Comparison of ENCODE assay signal across 33 cellular contexts in the genomic region with DNA sequence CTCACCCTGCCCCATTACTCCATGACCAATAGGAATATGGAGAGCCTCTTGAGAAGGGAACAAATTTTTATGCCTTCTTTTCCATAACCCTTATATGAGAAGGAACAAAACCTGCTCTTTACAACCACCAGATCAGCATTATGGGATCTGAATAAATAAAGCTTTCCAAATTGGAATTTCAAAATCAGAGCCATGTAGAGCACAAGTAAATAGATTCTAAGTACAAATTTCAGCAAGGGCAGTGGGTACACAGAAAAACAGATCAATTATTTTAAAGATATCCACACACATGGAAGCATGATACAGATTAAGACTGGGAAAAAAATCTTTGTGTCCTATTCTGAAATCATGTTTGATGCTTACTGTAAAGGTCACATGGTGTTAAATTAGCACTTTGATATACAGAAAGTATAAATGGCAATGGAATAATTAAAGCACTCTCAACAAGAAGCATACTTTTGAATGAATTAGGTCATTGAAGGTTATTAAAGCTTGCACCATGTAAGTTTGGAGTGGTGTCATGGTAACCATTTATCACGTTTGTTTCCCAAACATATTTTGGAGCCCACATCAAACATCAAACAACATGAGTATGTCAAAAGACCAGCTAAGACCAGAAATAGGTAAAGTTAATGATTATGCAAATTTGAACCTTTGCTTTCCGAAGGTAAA.
"Had no signal": no experiment of that assay in that cellular context is flagged by ENCODE, and none has a peak within 500 bp of the region (broad histone marks: within the 10 kb centered on the region; RNA-seq: fewer than 3 reads in every experiment).

No MANE protein-coding gene starts in this region.

- H2AFZ ChIP-seq: parathyroid adenoma had no signal

- H3K4me2 ChIP-seq: smooth muscle cell had no signal

- H3K9me3 Mint-ChIP-seq: nephron progenitor cell, neural crest cell, type B pancreatic cell had no signal

- H3K36me3 Mint-ChIP-seq: naive thymus-derived CD8-positive, alpha-beta T cell; natural killer cell treated with Interleukin-12 subunit alpha and Interleukin-12 subunit beta and Interleukin-15 and Interleukin-18, amount 100 ng/mL, for 72 hours; stimulated activated memory B cell treated with anti-CD40 and anti-IgM and Interleukin-4, amounts not matched to agents 10 μg/mL and 1 μg/mL and 100 μg/mL, for 72 hours; type B pancreatic cell had no signal

- H3K9ac ChIP-seq: parathyroid adenoma had no signal

- H3K4me1 ChIP-seq: parathyroid adenoma, psoas muscle, spleen, testis, tibial artery, transverse colon, upper lobe of right lung, uterus had no signal

- H3K36me3 ChIP-seq: neutrophil, ovary, spleen, suprapubic skin, tibial artery, transverse colon, upper lobe of right lung, uterus had no signal

- H3K27me3 ChIP-seq: neutrophil, ovary, spleen, suprapubic skin, testis, tibial artery, transverse colon, upper lobe of right lung, uterus had no signal

- DNase-seq: naive thymus-derived CD8-positive, alpha-beta T cell; nephron progenitor cell; nucleus accumbens; ovary; posterior cingulate gyrus; psoas muscle; right cardiac atrium; spleen; stimulated activated CD4-positive, alpha-beta T cell treated with anti-CD3 and anti-CD28 coated beads, Interleukin-12 subunit alpha, Interleukin-12 subunit beta, amount 100 ng/mL, for 4 hours; stimulated activated CD4-positive, alpha-beta T cell treated with anti-CD3 and anti-CD28 coated beads, Interleukin-1b, Interleukin-23, amount 100 ng/mL, for 48 hours; stimulated activated CD4-positive, alpha-beta T cell treated with anti-CD3 and anti-CD28 coated beads, Interleukin-4, amount 100 ng/mL, for 1 hour; stimulated activated CD4-positive, alpha-beta T cell treated with anti-CD3 and anti-CD28 coated beads, Interleukin-4, amount 100 ng/mL, for 4 hours; stimulated activated CD8-positive, alpha-beta memory T cell treated with anti-CD3 and anti-CD28 coated beads, Interleukin-4, amount 100 ng/mL, for 48 hours; stimulated activated naive CD4-positive, alpha-beta T cell; stimulated activated naive CD8-positive, alpha-beta T cell treated with anti-CD3 and anti-CD28 coated beads, Interleukin-15, amount 100 ng/mL, for 72 hours; stimulated activated naive CD8-positive, alpha-beta T cell treated with anti-CD3 and anti-CD28 coated beads, Interleukin-15, Interleukin-2, amounts not matched to agents 100 U/mL and 50 U/mL, for 24 hours; substantia nigra; testis; tibial artery; transverse colon; upper lobe of right lung; uterus had no signal

- H3K27me3 Mint-ChIP-seq: naive thymus-derived CD8-positive, alpha-beta T cell; natural killer cell treated with Interleukin-12 subunit alpha and Interleukin-12 subunit beta and Interleukin-15 and Interleukin-18, amount 100 ng/mL, for 72 hours; progenitor cell of endocrine pancreas; stimulated activated memory B cell treated with anti-CD40 and anti-IgM and Interleukin-4, amounts not matched to agents 10 μg/mL and 1 μg/mL and 100 μg/mL, for 72 hours; stimulated activated naive CD8-positive, alpha-beta T cell treated with anti-CD3 and anti-CD28 coated beads, Interleukin-15, amount 100 ng/mL, for 72 hours; type B pancreatic cell had no signal

- H3K9me3 ChIP-seq: neutrophil, ovary, psoas muscle, spleen, suprapubic skin, testis, tibial artery, transverse colon, upper lobe of right lung, uterus had no signal

- H3K27ac ChIP-seq: neutrophil, ovary, parathyroid adenoma, psoas muscle, skin epidermis, spleen, suprapubic skin, testis, tibial artery, transverse colon, upper lobe of right lung, uterus had no signal

- ATAC-seq: naive thymus-derived CD8-positive, alpha-beta T cell; natural killer cell treated with Interleukin-12 subunit alpha and Interleukin-12 subunit beta and Interleukin-15 and Interleukin-18, amount 100 ng/mL, for 72 hours; psoas muscle; right cardiac atrium; sciatic nerve; stimulated activated memory B cell treated with anti-CD40 and anti-IgM and Interleukin-4, amounts not matched to agents 10 μg/mL and 1 μg/mL and 100 μg/mL, for 72 hours; stimulated activated naive CD8-positive, alpha-beta T cell treated with anti-CD3 and anti-CD28 coated beads, Interleukin-15, amount 100 ng/mL, for 72 hours; stimulated activated naive CD8-positive, alpha-beta T cell treated with anti-CD3 and anti-CD28 coated beads, Interleukin-15, Interleukin-2, amounts not matched to agents 100 U/mL and 50 U/mL, for 24 hours; upper lobe of right lung had no signal

- H3K27ac Mint-ChIP-seq: naive thymus-derived CD8-positive, alpha-beta T cell; natural killer cell treated with Interleukin-12 subunit alpha and Interleukin-12 subunit beta and Interleukin-15 and Interleukin-18, amount 100 ng/mL, for 72 hours; nephron progenitor cell; progenitor cell of endocrine pancreas; stimulated activated memory B cell treated with anti-CD40 and anti-IgM and Interleukin-4, amounts not matched to agents 10 μg/mL and 1 μg/mL and 100 μg/mL, for 72 hours; stimulated activated naive CD8-positive, alpha-beta T cell treated with anti-CD3 and anti-CD28 coated beads, Interleukin-15, amount 100 ng/mL, for 72 hours; type B pancreatic cell had no signal

- H3K4me3 ChIP-seq: ovary, psoas muscle, skin epidermis, smooth muscle cell, spleen, suprapubic skin, testis, tibial artery, transverse colon, upper lobe of right lung, uterus had no signal

- H3K4me3 Mint-ChIP-seq: naive thymus-derived CD8-positive, alpha-beta T cell; natural killer cell treated with Interleukin-12 subunit alpha and Interleukin-12 subunit beta and Interleukin-15 and Interleukin-18, amount 100 ng/mL, for 72 hours; nephron progenitor cell; neural crest cell; stimulated activated memory B cell treated with anti-CD40 and anti-IgM and Interleukin-4, amounts not matched to agents 10 μg/mL and 1 μg/mL and 100 μg/mL, for 72 hours; stimulated activated naive CD8-positive, alpha-beta T cell treated with anti-CD3 and anti-CD28 coated beads, Interleukin-15, amount 100 ng/mL, for 72 hours; type B pancreatic cell had no signal

- H3K79me2 ChIP-seq: parathyroid adenoma had no signal

- H3K4me1 Mint-ChIP-seq: naive thymus-derived CD8-positive, alpha-beta T cell; nephron progenitor cell; neural crest cell; stimulated activated memory B cell treated with anti-CD40 and anti-IgM and Interleukin-4, amounts not matched to agents 10 μg/mL and 1 μg/mL and 100 μg/mL, for 72 hours; stimulated activated naive CD8-positive, alpha-beta T cell treated with anti-CD3 and anti-CD28 coated beads, Interleukin-15, amount 100 ng/mL, for 72 hours had no signal
